Comparison of ENCODE assay signal across 9 cellular contexts in the genomic region with DNA sequence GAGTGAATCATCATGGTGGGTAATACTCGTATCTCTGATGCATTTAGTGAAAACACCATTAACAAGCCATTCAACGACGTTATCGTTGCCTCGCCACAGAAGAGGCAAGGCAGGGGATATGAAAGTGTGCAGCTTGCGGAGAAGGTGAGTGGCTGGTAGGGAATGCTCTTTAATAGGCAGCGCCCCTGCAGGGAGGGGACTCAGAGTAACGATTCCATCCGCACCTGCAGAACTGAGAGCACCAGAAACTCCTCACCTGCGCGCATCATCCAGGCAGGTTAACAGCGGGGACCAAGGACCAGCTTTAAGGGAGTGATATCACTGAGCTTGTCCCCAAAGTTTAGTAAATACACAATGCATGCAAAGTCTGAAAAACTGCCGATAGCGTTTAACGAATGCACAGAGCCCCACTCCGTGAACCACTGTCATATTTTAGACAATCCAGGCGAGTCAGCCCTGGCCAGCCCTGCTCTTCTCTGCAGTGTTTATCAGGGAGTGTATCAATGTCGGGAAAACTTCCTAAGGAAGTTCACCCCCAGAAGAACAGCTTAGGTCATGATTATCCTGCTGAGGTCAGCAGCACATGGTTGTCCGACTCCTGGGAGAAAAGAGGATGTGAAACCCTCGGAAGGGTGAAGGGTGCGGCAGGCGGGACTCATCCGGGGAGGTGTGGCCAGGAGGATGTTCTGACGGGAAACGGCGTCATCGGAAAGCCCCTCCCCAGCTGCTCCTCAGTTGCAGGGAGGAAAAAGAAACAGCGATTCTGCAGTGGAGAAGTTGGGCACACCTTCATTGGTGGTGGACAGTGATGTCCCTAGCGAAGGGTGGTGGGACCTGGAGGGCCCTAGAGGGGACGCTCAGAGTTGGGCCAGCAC.
DNase-seq lines count a peak whose midpoint lies in the region; ATAC-seq, FAIRE-seq and TF ChIP-seq lines count a peak whose summit lies in the region.
"Had no signal": no experiment of that assay in that cellular context is flagged by ENCODE, and none has a peak within 500 bp of the region (broad histone marks: within the 10 kb centered on the region; RNA-seq: fewer than 3 reads in every experiment).

No MANE protein-coding gene starts in this region.

- no peak for FAIRE-seq in H54 (lab: Jason Lieb, UNC)

- H3K27me3 Mint-ChIP-seq in CD4-positive, CD25-positive, alpha-beta regulatory T cell = peaks cover 27% of the 10 kb centered on the region
- peaks cover 2% of the 10 kb centered on the region for H3K27me3 Mint-ChIP-seq in activated CD4-positive, alpha-beta T cell treated with anti-CD3 and anti-CD28 coated beads for 36 hours
- peaks cover 34 to 43% of the 10 kb centered on the region in 2 donors for H3K27me3 Mint-ChIP-seq in effector memory CD8-positive, alpha-beta T cell

- peaks cover 0 to 12% (median 0%) of the 10 kb centered on the region in 7 donors for H3K9me3 Mint-ChIP-seq in CD4-positive, CD25-positive, alpha-beta regulatory T cell
- H3K9me3 Mint-ChIP-seq in activated CD4-positive, alpha-beta T cell treated with anti-CD3 and anti-CD28 coated beads for 36 hours (ENCODE audit: low read depth) = peaks cover 6% of the 10 kb centered on the region
- H3K9me3 Mint-ChIP-seq in effector memory CD8-positive, alpha-beta T cell = peaks cover 0 to 4% of the 10 kb centered on the region in 2 donors

- peaks cover 9% of the 10 kb centered on the region for H3K4me1 ChIP-seq in CD4-positive, CD25-positive, alpha-beta regulatory T cell (ENCODE audit: control insufficient read depth, insufficient read depth, low read length, poor library complexity, severe bottlenecking)
- H3K4me1 ChIP-seq: suprapubic skin had no signal

- H3K27ac Mint-ChIP-seq in CD4-positive, CD25-positive, alpha-beta regulatory T cell = peak overlapping the region; percentile 71 to 95 (median 81)
- peak overlapping the region; percentile 89 for H3K27ac Mint-ChIP-seq in activated CD4-positive, alpha-beta T cell treated with anti-CD3 and anti-CD28 coated beads for 36 hours
- peak overlapping the region; percentile 54 to 91 for H3K27ac Mint-ChIP-seq in effector memory CD8-positive, alpha-beta T cell

- H3K4me1 Mint-ChIP-seq in CD4-positive, CD25-positive, alpha-beta regulatory T cell = peaks cover 0 to 15% (median 9%) of the 10 kb centered on the region in 4 donors
- peaks cover 8% of the 10 kb centered on the region for H3K4me1 Mint-ChIP-seq in activated CD4-positive, alpha-beta T cell treated with anti-CD3 and anti-CD28 coated beads for 36 hours
- H3K4me1 Mint-ChIP-seq in effector memory CD8-positive, alpha-beta T cell (ENCODE audit: low read depth in 2 of 2) = peaks cover 7 to 8% of the 10 kb centered on the region in 2 donors

- H3K4me3 Mint-ChIP-seq in CD4-positive, CD25-positive, alpha-beta regulatory T cell = peak overlapping the region; percentile 23 to 89 (median 59)
- peak overlapping the region; percentile 35 for H3K4me3 Mint-ChIP-seq in activated CD4-positive, alpha-beta T cell treated with anti-CD3 and anti-CD28 coated beads for 36 hours
- peak overlapping the region; percentile 66 to 74 for H3K4me3 Mint-ChIP-seq in effector memory CD8-positive, alpha-beta T cell

- ATAC-seq in CD4-positive, CD25-positive, alpha-beta regulatory T cell (ENCODE audit: low read depth in 2 of 2) = peak; percentile 60 to 75
- ATAC-seq in HG02973 (IDR thresholded peaks at IDR 0.05; ENCODE audit: unreplicated experiment) (peak; percentile 53), HG03280 (IDR thresholded peaks at IDR 0.05; ENCODE audit: unreplicated experiment) (no peak)
- peak; percentile 93 for ATAC-seq in activated CD4-positive, alpha-beta T cell treated with anti-CD3 and anti-CD28 coated beads for 36 hours
- ATAC-seq in effector memory CD8-positive, alpha-beta T cell (replicated peaks) = peak; percentile 88

- TF ChIP-seq POLR2A in H54 (IDR thresholded peaks at IDR 0.05; ENCODE audit: low read depth, low read length) = no peak

- CTCF ChIA-PET in activated CD4-positive, alpha-beta T cell treated with anti-CD3 and anti-CD28 coated beads for 36 hours (lab: Charles Lee) = interaction anchor here (0.6 kb wide), 1 partner anchor 582 kb away, joined by 3 read pairs; no protein-coding TSS in a partner anchor

- POLR2A ChIA-PET in activated CD4-positive, alpha-beta T cell treated with anti-CD3 and anti-CD28 coated beads for 36 hours (lab: Charles Lee) = no interaction called here

- peaks cover 4% of the 10 kb centered on the region for H3K36me3 Mint-ChIP-seq in CD4-positive, CD25-positive, alpha-beta regulatory T cell
- H3K36me3 Mint-ChIP-seq in activated CD4-positive, alpha-beta T cell treated with anti-CD3 and anti-CD28 coated beads for 36 hours (ENCODE audit: low read depth) = peaks cover 2% of the 10 kb centered on the region
- H3K36me3 Mint-ChIP-seq in effector memory CD8-positive, alpha-beta T cell (ENCODE audit: insufficient read depth) = peaks cover 15% of the 10 kb centered on the region

- H3K4me3 ChIP-seq in CD4-positive, CD25-positive, alpha-beta regulatory T cell (ENCODE audit: low read depth, low read length) = peak overlapping the region; percentile 51
- H3K4me3 ChIP-seq: suprapubic skin had no signal

- intact Hi-C loops in activated CD4-positive, alpha-beta T cell treated with anti-CD3 and anti-CD28 coated beads for 36 hours (cut with DNase I, micrococcal nuclease) = no loop called here

- no peaks in the 10 kb centered on the region for H3K36me3 ChIP-seq in CD4-positive, CD25-positive, alpha-beta regulatory T cell (ENCODE audit: control insufficient read depth, insufficient read depth, low read length)
- H3K36me3 ChIP-seq: suprapubic skin had no signal

- H3K27me3 ChIP-seq in CD4-positive, CD25-positive, alpha-beta regulatory T cell (ENCODE audit: control insufficient read depth, insufficient read depth, low read length) = no peaks in the 10 kb centered on the region

- DNase-seq in CD4-positive, CD25-positive, alpha-beta regulatory T cell = peak in 1 of 3 donors; percentile 78
- DNase-seq in activated CD4-positive, alpha-beta T cell treated with anti-CD3 and anti-CD28 coated beads for 36 hours = peak; percentile 81
- peak in 2 of 3 experiments; percentile 20 to 31 for DNase-seq in effector memory CD8-positive, alpha-beta T cell
- DNase-seq in pons (ENCODE audit: low spot score) (peak; percentile 83), H54 (ENCODE audit: insufficient read length, low spot score) (no peak), HK-2 (ENCODE audit: unreplicated experiment) (no peak)

- peaks cover 0 to 2% of the 10 kb centered on the region in 2 experiments for H3K9me3 ChIP-seq in CD4-positive, CD25-positive, alpha-beta regulatory T cell (ENCODE audit: control insufficient read depth in 2 of 2, low read length in 2 of 2)
- H3K9me3 ChIP-seq: suprapubic skin had no signal

- no peak overlapping the region for H3K27ac ChIP-seq in CD4-positive, CD25-positive, alpha-beta regulatory T cell (ENCODE audit: insufficient read depth, low read length, poor library complexity, severe bottlenecking)
- H3K27ac ChIP-seq: suprapubic skin had no signal

Comparison
In these comparisons a context has a peak if more than half of its experiments do, and no peak if none do; other contexts are left out.
1. DNase-seq: peak in activated CD4-positive, alpha-beta T cell treated with anti-CD3 and anti-CD28 coated beads for 36 hours (single experiment), effector memory CD8-positive, alpha-beta T cell (2 of 3) and pons (single experiment); none in H54 (single experiment) and HK-2 (single experiment).
2. Peak in every context shown above with its lines, with median percentiles within 50 percentile points of each other: H3K27ac Mint-ChIP-seq and H3K4me3 Mint-ChIP-seq.